19 cellular contexts compared by ENCODE assay signal in genomic region chr6:11398451-11399326, GRCh38.
DNase-seq lines count a peak whose midpoint lies in the region; TF ChIP-seq lines count a peak whose summit lies in the region.
"Had no signal": no experiment of that assay in that cellular context is flagged by ENCODE, and none has a peak within 500 bp of the region (broad histone marks: within the 10 kb centered on the region; RNA-seq: fewer than 3 reads in every experiment).

No MANE protein-coding gene starts in this region.

- no peaks in the 10 kb centered on the region for H3K36me3 ChIP-seq in neutrophil
- H3K36me3 ChIP-seq: breast epithelium had no signal

- no peak for TF ChIP-seq CTCF in neutrophil (IDR thresholded peaks at IDR 0.05)

- H3K27ac ChIP-seq in neutrophil: peak overlapping the region; percentile 58
- H3K27ac ChIP-seq: epithelial cell of prostate, testis had no signal

- H3K4me1 ChIP-seq in neutrophil (ENCODE audit: control insufficient read depth in 1 of 2, insufficient read depth in 1 of 2, low read depth in 1 of 2, low read length in 1 of 2): peaks cover 18 to 22% of the 10 kb centered on the region in 2 experiments

- DNase-seq in GF-D8 (lab: John Stamatoyannopoulos, UW): peak; percentile 28
- DNase-seq in NOMO-1 treated with dmso at 0.1 percent for 144 hours (lab: John Stamatoyannopoulos, UW; ENCODE audit: unreplicated experiment): peak; percentile 21
- peak; percentile 43 for DNase-seq in fibroblast of peridontal ligament (ENCODE audit: extremely low read depth)
- DNase-seq in DMS53 treated with DMSO at 0.1 percent for 48 hours (lab: John Stamatoyannopoulos, UW; ENCODE audit: unreplicated experiment): no peak
- DNase-seq in NCI-H2029 (lab: John Stamatoyannopoulos, UW): no peak
- DNase-seq in NCI-H2227 treated with DMSO at 0.1 percent for 48 hours (lab: John Stamatoyannopoulos, UW): no peak
- DNase-seq in occipital lobe (lab: John Stamatoyannopoulos, UW): no peak
- DNase-seq: activated CD4-positive, alpha-beta T cell treated with anti-CD3 and anti-CD28 coated beads for 36 hours; activated CD8-positive, alpha-beta memory T cell treated with anti-CD3 and anti-CD28 coated beads, Interleukin-2, amount 10 ng/mL, durations not matched to agents 7 days and 5 days; activated naive CD8-positive, alpha-beta T cell treated with anti-CD3 and anti-CD28 coated beads, Interleukin-2, amount 50 U/mL, for 24 hours; DMS79 treated with DMSO at 0.1 percent for 48 hours; GOT3; left cardiac atrium; NCI-H1694; SW 1271; testis had no signal

- H3K4me3 ChIP-seq in neutrophil (ENCODE audit: low read depth in 1 of 2, low read length in 1 of 2): no peak overlapping the region
- H3K4me3 ChIP-seq: breast epithelium, testis had no signal

- no peaks in the 10 kb centered on the region for H3K27me3 ChIP-seq in neutrophil
- H3K27me3 ChIP-seq: breast epithelium, testis had no signal

- H3K9me3 ChIP-seq in neutrophil: no peaks in the 10 kb centered on the region
- H3K9me3 ChIP-seq: breast epithelium, testis had no signal

Comparison
In these comparisons a context has a peak if more than half of its experiments do, and no peak if none do; other contexts are left out.
1. DNase-seq: peak in GF-D8 (single experiment), NOMO-1 treated with dmso at 0.1 percent for 144 hours (single experiment) and fibroblast of peridontal ligament (single experiment); none in DMS53 treated with DMSO at 0.1 percent for 48 hours (single experiment), NCI-H2029 (single experiment), NCI-H2227 treated with DMSO at 0.1 percent for 48 hours (single experiment) and occipital lobe (single experiment).